ENCODE assay signal across 14 cellular contexts in genomic region chr9:2466703-2467102, GRCh38.
DNase-seq lines count a peak whose midpoint lies in the region; ATAC-seq and TF ChIP-seq lines count a peak whose summit lies in the region.
"Had no signal": no experiment of that assay in that cellular context is flagged by ENCODE, and none has a peak within 500 bp of the region (broad histone marks: within the 10 kb centered on the region; RNA-seq: fewer than 3 reads in every experiment).

No MANE protein-coding gene starts in this region.

- no peaks in the 10 kb centered on the region for H3K9me2 ChIP-seq in MM.1S (replicated peaks; ENCODE audit: insufficient read depth, low read length)

- no peaks in the 10 kb centered on the region for H3K79me2 ChIP-seq in MM.1S (ENCODE audit: low read length)

- peak overlapping the region; percentile 26; the same call in 1 of the 2 replicates for H3K27ac ChIP-seq in MM.1S (ENCODE audit: low read length)
- H3K27ac ChIP-seq: gastrocnemius medialis had no signal

- no peak for TF ChIP-seq CTCF in MM.1S (IDR thresholded peaks at IDR 0.05; ENCODE audit: low read length)

- H3K4me3 ChIP-seq in MM.1S (ENCODE audit: low read length): no peak overlapping the region
- H3K4me3 ChIP-seq: gastrocnemius medialis had no signal

- H3K9me3 ChIP-seq in MM.1S (replicated peaks; ENCODE audit: insufficient read depth, low read length): no peaks in the 10 kb centered on the region
- H3K9me3 ChIP-seq: gastrocnemius medialis had no signal

- H3K4me1 ChIP-seq in MM.1S (ENCODE audit: low read length): peaks cover 20% of the 10 kb centered on the region

- H3F3A ChIP-seq in MM.1S (ENCODE audit: insufficient read depth, low read length): peaks cover 6% of the 10 kb centered on the region; the same call in 1 of the 2 replicates

- H3K9ac ChIP-seq in MM.1S (ENCODE audit: low read length): no peak overlapping the region

- peak; percentile 81 for DNase-seq in COLO668 (lab: John Stamatoyannopoulos, UW; ENCODE audit: unreplicated experiment)
- no peak for DNase-seq in MM.1S
- peak; percentile 89 for DNase-seq in NCI-H526 treated with DMSO at 0.1 percent for 48 hours (lab: John Stamatoyannopoulos, UW)
- DNase-seq in left lobe of liver (ENCODE audit: low spot score): peak; percentile 48
- DNase-seq in left ventricle myocardium superior: no peak
- DNase-seq in iPS-NIHi7 (ENCODE audit: extremely low spot score): no peak
- no peak for DNase-seq in HuH-7 (ENCODE audit: low spot score)
- DNase-seq: activated naive CD4-positive, alpha-beta T cell treated with anti-CD3 and anti-CD28 coated beads, Interleukin-2, amount 10 ng/mL, durations not matched to agents 7 days and 5 days; KG1; NCI-H226; posterior cingulate gyrus; stimulated activated CD4-positive, alpha-beta T cell treated with anti-CD3 and anti-CD28 coated beads, Interleukin-15, amount 100 ng/mL, for 24 hours had no signal

- ATAC-seq in left lobe of liver (peak; percentile 70), HG02852 (IDR thresholded peaks at IDR 0.05; ENCODE audit: unreplicated experiment) (no peak), left ventricle myocardium superior (no peak)

- intact Hi-C loops in left ventricle myocardium superior (cut with micrococcal nuclease): no loop called here

- no peaks in the 10 kb centered on the region for H4K20me1 ChIP-seq in MM.1S (ENCODE audit: insufficient read depth, low read length)

- H3K36me3 ChIP-seq in MM.1S (replicated peaks; ENCODE audit: insufficient read depth, low read length): no peaks in the 10 kb centered on the region
- H3K36me3 ChIP-seq: gastrocnemius medialis had no signal

- H3K4me2 ChIP-seq in MM.1S (ENCODE audit: low read depth, low read length): 0 out of 2 replicates have a peak overlapping the region, but pooled peaks have one; percentile 3

- H3K27me3 ChIP-seq in MM.1S (replicated peaks; ENCODE audit: insufficient read depth, low read length): no peaks in the 10 kb centered on the region
- H3K27me3 ChIP-seq: gastrocnemius medialis had no signal

- H2AFZ ChIP-seq in MM.1S (ENCODE audit: low read length): no peak overlapping the region

Comparison
In these comparisons a context has a peak if more than half of its experiments do, and no peak if none do; other contexts are left out.
1. DNase-seq: peak in COLO668 (single experiment), NCI-H526 treated with DMSO at 0.1 percent for 48 hours (single experiment) and left lobe of liver (single experiment); none in MM.1S (single experiment), left ventricle myocardium superior (single experiment), iPS-NIHi7 (single experiment) and HuH-7 (single experiment).